Comparison of ENCODE assay signal across 23 cellular contexts in the genomic region with DNA sequence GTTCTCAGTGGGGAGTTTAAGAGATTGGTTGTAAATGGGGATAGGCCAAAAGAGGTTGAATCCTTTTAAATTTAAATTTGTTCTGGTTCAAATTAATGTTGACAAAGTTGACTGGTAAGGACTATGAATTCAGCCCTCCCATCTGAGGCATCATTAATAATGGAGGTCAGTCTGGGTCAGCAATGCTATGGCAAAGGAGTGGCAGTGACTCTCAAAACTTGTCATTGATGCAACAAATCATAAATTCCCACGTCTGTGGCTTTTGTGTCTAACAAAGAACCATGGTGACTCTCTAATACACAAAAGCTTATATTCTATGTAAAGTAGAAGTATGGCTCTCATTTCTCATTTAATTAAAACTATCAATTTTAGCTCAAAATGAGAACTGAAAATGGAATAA. TPM values are rescaled to one million over a fixed set of nuclear protein-coding genes. Genes with fewer than 3 reads are reported as not detected.
DNase-seq lines count a peak whose midpoint lies in the region; ATAC-seq and TF ChIP-seq lines count a peak whose summit lies in the region.
"Had no signal": no experiment of that assay in that cellular context is flagged by ENCODE, and none has a peak within 500 bp of the region (broad histone marks: within the 10 kb centered on the region; RNA-seq: fewer than 3 reads in every experiment).

No MANE protein-coding gene starts in this region.

- no peak overlapping the region for H3K4me3 ChIP-seq in CD4-positive, alpha-beta memory T cell (ENCODE audit: low read length in 2 of 2)
- no peak overlapping the region for H3K4me3 ChIP-seq in CD8-positive, alpha-beta T cell (ENCODE audit: low read depth, low read length)
- no peak overlapping the region for H3K4me3 ChIP-seq in H7 (ENCODE audit: insufficient read depth, low read depth, low read length)
- H3K4me3 ChIP-seq: breast epithelium, colonic mucosa had no signal

- H3K27ac Mint-ChIP-seq in CD4-positive, alpha-beta memory T cell, result peak overlapping the region in 6 of 7 donors; percentile 12 to 80 (median 49)
- H3K27ac Mint-ChIP-seq in CD8-positive, alpha-beta T cell, result peak overlapping the region; percentile 6
- H3K27ac Mint-ChIP-seq in activated T-helper 17 cell treated with anti-CD3 and anti-CD28 coated beads, Interleukin-2, amount 50 U/mL, for 72 hours, result peak overlapping the region; percentile 99
- H3K27ac Mint-ChIP-seq: IgD-negative memory B cell, mesothelial cell of epicardium had no signal

- peaks cover 62 to 79% of the 10 kb centered on the region in 2 donors for H3K36me3 Mint-ChIP-seq in CD4-positive, alpha-beta memory T cell
- peaks cover 83% of the 10 kb centered on the region for H3K36me3 Mint-ChIP-seq in CD8-positive, alpha-beta T cell
- peaks cover 97% of the 10 kb centered on the region for H3K36me3 Mint-ChIP-seq in activated T-helper 17 cell treated with anti-CD3 and anti-CD28 coated beads, Interleukin-2, amount 50 U/mL, for 72 hours (ENCODE audit: low read depth)
- H3K36me3 Mint-ChIP-seq: mesothelial cell of epicardium had no signal

- H3K27me3 ChIP-seq in CD4-positive, alpha-beta memory T cell (ENCODE audit: insufficient read depth, low read length), result no peaks in the 10 kb centered on the region
- H3K27me3 ChIP-seq in CD8-positive, alpha-beta T cell (ENCODE audit: insufficient read depth, low read length), result no peaks in the 10 kb centered on the region
- no peaks in the 10 kb centered on the region for H3K27me3 ChIP-seq in H7 (ENCODE audit: control insufficient read depth, insufficient read depth, low read length)
- H3K27me3 ChIP-seq: colonic mucosa had no signal

- intact Hi-C loops in CD4-positive, alpha-beta memory T cell (cut with micrococcal nuclease), result no loop called here
- intact Hi-C loops in CD8-positive, alpha-beta T cell (cut with DNase I, micrococcal nuclease), result no loop called here

- H3K36me3 ChIP-seq in CD4-positive, alpha-beta memory T cell (ENCODE audit: insufficient read depth, low read length), result peaks cover 9% of the 10 kb centered on the region
- H3K36me3 ChIP-seq in CD8-positive, alpha-beta T cell (ENCODE audit: insufficient read depth, low read length), result peaks cover 12% of the 10 kb centered on the region
- H3K36me3 ChIP-seq in H7 (replicated peaks; ENCODE audit: control insufficient read depth, insufficient read depth, low read length), result no peaks in the 10 kb centered on the region
- H3K36me3 ChIP-seq: breast epithelium, colonic mucosa had no signal

- H3K9me3 ChIP-seq in CD4-positive, alpha-beta memory T cell (ENCODE audit: control insufficient read depth in 1 of 2, low read length in 2 of 2), result no peaks in the 10 kb centered on the region
- H3K9me3 ChIP-seq in CD8-positive, alpha-beta T cell (ENCODE audit: low read length), result no peaks in the 10 kb centered on the region
- H3K9me3 ChIP-seq: breast epithelium, colonic mucosa had no signal

- H3K4me1 Mint-ChIP-seq in CD4-positive, alpha-beta memory T cell, result peaks cover 61 to 82% (median 75%) of the 10 kb centered on the region in 4 donors
- H3K4me1 Mint-ChIP-seq in CD8-positive, alpha-beta T cell (ENCODE audit: low read depth), result peaks cover 78% of the 10 kb centered on the region
- H3K4me1 Mint-ChIP-seq in activated T-helper 17 cell treated with anti-CD3 and anti-CD28 coated beads, Interleukin-2, amount 50 U/mL, for 72 hours, result peaks cover 77% of the 10 kb centered on the region

- H3K4me3 Mint-ChIP-seq in CD4-positive, alpha-beta memory T cell, result no peak overlapping the region
- no peak overlapping the region for H3K4me3 Mint-ChIP-seq in CD8-positive, alpha-beta T cell
- H3K4me3 Mint-ChIP-seq in activated T-helper 17 cell treated with anti-CD3 and anti-CD28 coated beads, Interleukin-2, amount 50 U/mL, for 72 hours, result peak overlapping the region; percentile 88
- H3K4me3 Mint-ChIP-seq: IgD-negative memory B cell, mesothelial cell of epicardium had no signal

- H3K9me3 Mint-ChIP-seq in CD4-positive, alpha-beta memory T cell, result peaks cover 0 to 3% (median 0%) of the 10 kb centered on the region in 8 donors
- H3K9me3 Mint-ChIP-seq in CD8-positive, alpha-beta T cell, result no peaks in the 10 kb centered on the region
- no peaks in the 10 kb centered on the region for H3K9me3 Mint-ChIP-seq in activated T-helper 17 cell treated with anti-CD3 and anti-CD28 coated beads, Interleukin-2, amount 50 U/mL, for 72 hours
- H3K9me3 Mint-ChIP-seq: IgD-negative memory B cell, mesothelial cell of epicardium had no signal

- no peak for TF ChIP-seq CTCF in CD8-positive, alpha-beta T cell (IDR thresholded peaks at IDR 0.05)

- POLR2A ChIA-PET in CD4-positive, alpha-beta memory T cell (lab: Charles Lee; ENCODE audit: partially characterized antibody), result interaction anchor here (0.9 kb wide), 1 partner anchor 9 kb away, joined by 4 read pairs; no protein-coding TSS in a partner anchor
- POLR2A ChIA-PET in CD8-positive, alpha-beta T cell (lab: Charles Lee), result interaction anchor here (1.3 kb wide), 1 partner anchor 59 kb away, joined by 4 read pairs; no protein-coding TSS in a partner anchor

- CTCF ChIA-PET in CD4-positive, alpha-beta memory T cell (lab: Charles Lee; ENCODE audit: partially characterized antibody), result interaction anchor here (1.6 to 2.1 kb wide), 2 partner anchors 9 to 15 kb away, joined by 4 to 7 read pairs; no protein-coding TSS in a partner anchor
- CTCF ChIA-PET in CD8-positive, alpha-beta T cell (lab: Charles Lee), result interaction anchor here (0.7 kb wide), 1 partner anchor 110 kb away, joined by 3 read pairs; no protein-coding TSS in a partner anchor

- peaks cover 68% of the 10 kb centered on the region for H3K4me1 ChIP-seq in CD4-positive, alpha-beta memory T cell (ENCODE audit: insufficient read depth, low read length)
- peaks cover 39% of the 10 kb centered on the region for H3K4me1 ChIP-seq in CD8-positive, alpha-beta T cell (ENCODE audit: insufficient read depth, low read length)
- H3K4me1 ChIP-seq: breast epithelium, colonic mucosa had no signal

- H3K27ac ChIP-seq in CD4-positive, alpha-beta memory T cell (ENCODE audit: low read depth, low read length), result no peak overlapping the region
- H3K27ac ChIP-seq in CD8-positive, alpha-beta T cell (ENCODE audit: low read depth, low read length), result no peak overlapping the region
- H3K27ac ChIP-seq: breast epithelium, colonic mucosa had no signal

- no peak for DNase-seq in CD4-positive, alpha-beta memory T cell
- DNase-seq in CD8-positive, alpha-beta T cell, result no peak
- DNase-seq in H7 (no peak), NCI-H82 treated with DMSO at 0.1 percent for 48 hours (lab: John Stamatoyannopoulos, UW; ENCODE audit: unreplicated experiment) (no peak), OCI-M2 (lab: John Stamatoyannopoulos, UW; ENCODE audit: unreplicated experiment) (no peak)
- DNase-seq: activated CD8-positive, alpha-beta memory T cell treated with anti-CD3 and anti-CD28 coated beads for 24 hours; amygdala; colonic mucosa; DMS 273 treated with DMSO at 0.1 percent for 48 hours; naive thymus-derived CD4-positive, alpha-beta T cell; NCI-H1105; NCI-H2029 treated with DMSO at 0.1 percent for 48 hours; NCI-H226; T-helper 9 cell had no signal

- ATAC-seq in CD8-positive, alpha-beta T cell, result no peak
- ATAC-seq in activated T-helper 17 cell treated with anti-CD3 and anti-CD28 coated beads, Interleukin-2, amount 50 U/mL, for 72 hours (replicated peaks), result no peak
- peak; percentile 16 for ATAC-seq in esophagus mucosa
- ATAC-seq: naive thymus-derived CD4-positive, alpha-beta T cell; SK-N-SH treated with all-trans-retinoic acid at 6 μM for 48 hours had no signal

- H3K27me3 Mint-ChIP-seq in CD4-positive, alpha-beta memory T cell, result no peaks in the 10 kb centered on the region
- H3K27me3 Mint-ChIP-seq in CD8-positive, alpha-beta T cell (ENCODE audit: low read depth), result no peaks in the 10 kb centered on the region
- H3K27me3 Mint-ChIP-seq in activated T-helper 17 cell treated with anti-CD3 and anti-CD28 coated beads, Interleukin-2, amount 50 U/mL, for 72 hours, result no peaks in the 10 kb centered on the region
- H3K27me3 Mint-ChIP-seq: IgD-negative memory B cell; naive thymus-derived CD4-positive, alpha-beta T cell had no signal

RNA-seq across cellular contexts. Expression of gene ZBED2, which starts 12.1 kb away (rescaled TPM):
- under 1 TPM in 1 of 2 experiments, not detected in 1; 0.19 TPM for total RNA-seq in CD4-positive, alpha-beta memory T cell
- polyA plus RNA-seq in CD4-positive, alpha-beta memory T cell, result 1 to 10 TPM in 1 of 2 donors, not detected in 1; 1.4 TPM
- under 1 TPM; 0.19 to 0.22 TPM for total RNA-seq in CD8-positive, alpha-beta T cell
- total RNA-seq in activated T-helper 17 cell treated with anti-CD3 and anti-CD28 coated beads, Interleukin-2, amount 50 U/mL, for 72 hours, result 100 to 1,000 TPM; 429 to 664 TPM
- total RNA-seq in esophagus mucosa, result 6.8 TPM
- not detected in 2 replicates for total RNA-seq in H7 (2014; rRNA removed; shearing (Covaris generic))
- total RNA-seq: breast epithelium, fibroblast of lung, liver, mesothelial cell of epicardium, osteocyte had no signal
- polyA plus RNA-seq: liver had no signal

Comparison
In these comparisons a context has a peak if more than half of its experiments do, and no peak if none do; other contexts are left out.
1. H3K27ac Mint-ChIP-seq: peak in every context shown above with its lines; median percentile 99 in activated T-helper 17 cell treated with anti-CD3 and anti-CD28 coated beads, Interleukin-2, amount 50 U/mL, for 72 hours; 49 in CD4-positive, alpha-beta memory T cell; 6 in CD8-positive, alpha-beta T cell.
2. RNA of gene ZBED2, which starts 12.1 kb away (total RNA-seq): 429 to 664 TPM in activated T-helper 17 cell treated with anti-CD3 and anti-CD28 coated beads, Interleukin-2, amount 50 U/mL, for 72 hours; 6.8 TPM in esophagus mucosa (single experiment), 0.19 to 0.22 TPM in CD8-positive, alpha-beta T cell, 0.19 TPM in CD4-positive, alpha-beta memory T cell and not detected in H7; every median in the first group is over 10 times any median in the second.